8 cellular contexts compared by ENCODE assay signal in the genomic region with DNA sequence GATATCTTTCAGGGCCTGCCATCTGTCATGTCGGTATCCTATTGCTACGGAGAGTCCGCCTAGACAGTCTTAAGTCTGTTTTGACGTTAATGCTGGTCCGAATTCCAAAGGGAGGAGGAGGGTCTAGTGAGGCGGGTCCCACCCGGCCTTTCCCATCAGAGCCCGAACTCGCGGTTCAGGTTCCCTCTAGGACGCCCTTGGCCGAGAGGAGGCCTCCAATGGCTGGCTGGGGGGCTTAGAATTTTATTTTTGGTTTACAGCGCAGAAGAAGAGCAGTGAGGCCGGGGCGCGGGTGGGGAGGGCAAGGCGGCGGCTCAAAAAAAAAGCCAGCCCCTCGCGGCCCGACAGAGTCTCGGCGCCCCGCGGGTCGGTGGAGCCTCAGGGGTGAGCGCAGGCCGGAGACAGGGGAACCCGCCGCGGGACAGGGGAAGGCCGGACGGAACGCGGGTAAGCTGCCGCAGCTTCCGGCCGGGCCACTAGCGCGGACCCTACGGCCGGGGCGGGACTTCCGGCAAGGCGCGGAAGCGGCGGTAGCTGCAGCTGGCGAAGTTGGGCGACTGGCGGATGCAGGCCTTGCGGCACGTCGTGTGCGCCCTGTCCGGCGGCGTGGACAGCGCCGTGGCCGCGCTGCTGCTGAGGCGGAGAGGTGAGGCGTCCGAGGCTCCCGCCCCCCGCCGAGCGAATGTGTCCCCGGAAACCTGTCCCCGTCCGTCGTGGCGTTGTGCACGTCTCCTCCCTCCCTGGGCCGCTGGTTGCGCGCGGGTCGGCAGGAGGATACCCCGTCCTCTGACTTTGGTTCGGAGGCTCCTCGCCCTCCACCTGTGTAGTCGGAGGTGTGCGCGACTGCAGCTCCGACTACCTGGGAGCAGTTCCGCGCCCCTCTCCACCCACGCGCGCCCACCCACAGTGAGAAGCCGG. TPM values are rescaled to one million over a fixed set of nuclear protein-coding genes. Genes with fewer than 3 reads are reported as not detected.
DNase-seq lines count a peak whose midpoint lies in the region; ATAC-seq and TF ChIP-seq lines count a peak whose summit lies in the region.

Gene TRMU, plus strand, starts transcription at position 514 of the 918 bp plus-strand sequence. Its CDS starts 51 bp downstream, at position 565.

- H3K4me3 Mint-ChIP-seq in chondrocyte (ENCODE audit: unreplicated experiment), result peak within 1 kb of the TSS; percentile 93

- no peaks in the 10 kb centered on the region for H3K27me3 Mint-ChIP-seq in chondrocyte (ENCODE audit: low read depth)

- peaks cover 18% of the 10 kb centered on the region for H3K36me3 Mint-ChIP-seq in chondrocyte (ENCODE audit: low read depth)

- peaks cover 12% of the 10 kb centered on the region for H3K4me1 Mint-ChIP-seq in chondrocyte (ENCODE audit: low read depth)

- peak; percentile 71 for ATAC-seq in HG03039 (IDR thresholded peaks at IDR 0.05; ENCODE audit: unreplicated experiment)

- TF ChIP-seq CTCF in chondrocyte (IDR thresholded peaks at IDR 0.05), result no peak

- DNase-seq in NK-92 treated with Interleukin-12 subunit alpha and Interleukin-12 subunit beta, amount 100 ng/mL, for 24 hours (lab: John Stamatoyannopoulos, UW), result peak; percentile 59
- no peak for DNase-seq in NK-92 (lab: John Stamatoyannopoulos, UW; ENCODE audit: unreplicated experiment)
- DNase-seq in NCI-H345 treated with DMSO at 0.1 percent for 48 hours (lab: John Stamatoyannopoulos, UW; ENCODE audit: unreplicated experiment), result peak; percentile 36
- DNase-seq in activated CD4-positive, alpha-beta T cell treated with anti-CD3 and anti-CD28 coated beads for 1 hour, result peak; percentile 55
- no peak for DNase-seq in chondrocyte (ENCODE audit: low spot score)
- DNase-seq in kidney glomerular epithelial cell (lab: John Stamatoyannopoulos, UW), result peak; percentile 50
- peak; percentile 50 to 69 for DNase-seq in stimulated activated CD4-positive, alpha-beta T cell treated with anti-CD3 and anti-CD28 coated beads, Interleukin-15, amount 100 ng/mL, for 48 hours (ENCODE audit: low read depth in 2 of 2)

- H3K27ac Mint-ChIP-seq in chondrocyte (ENCODE audit: unreplicated experiment), result peak within 1 kb of the TSS; percentile 96

- H3K9me3 Mint-ChIP-seq in chondrocyte (ENCODE audit: low read depth), result no peaks in the 10 kb centered on the region

RNA-seq across cellular contexts. Expression of gene TRMU, which starts in this region (rescaled TPM):
- total RNA-seq in chondrocyte, result 26.5 to 39.2 TPM (median 27.3 TPM) in 3 replicates

Comparison
In these comparisons a context has a peak if more than half of its experiments do, and no peak if none do; other contexts are left out.
1. DNase-seq: peak in NK-92 treated with Interleukin-12 subunit alpha and Interleukin-12 subunit beta, amount 100 ng/mL, for 24 hours (single experiment), NCI-H345 treated with DMSO at 0.1 percent for 48 hours (single experiment), activated CD4-positive, alpha-beta T cell treated with anti-CD3 and anti-CD28 coated beads for 1 hour (single experiment), kidney glomerular epithelial cell (single experiment) and stimulated activated CD4-positive, alpha-beta T cell treated with anti-CD3 and anti-CD28 coated beads, Interleukin-15, amount 100 ng/mL, for 48 hours (2 of 2); none in NK-92 (single experiment) and chondrocyte (single experiment).